In the genomic region with DNA sequence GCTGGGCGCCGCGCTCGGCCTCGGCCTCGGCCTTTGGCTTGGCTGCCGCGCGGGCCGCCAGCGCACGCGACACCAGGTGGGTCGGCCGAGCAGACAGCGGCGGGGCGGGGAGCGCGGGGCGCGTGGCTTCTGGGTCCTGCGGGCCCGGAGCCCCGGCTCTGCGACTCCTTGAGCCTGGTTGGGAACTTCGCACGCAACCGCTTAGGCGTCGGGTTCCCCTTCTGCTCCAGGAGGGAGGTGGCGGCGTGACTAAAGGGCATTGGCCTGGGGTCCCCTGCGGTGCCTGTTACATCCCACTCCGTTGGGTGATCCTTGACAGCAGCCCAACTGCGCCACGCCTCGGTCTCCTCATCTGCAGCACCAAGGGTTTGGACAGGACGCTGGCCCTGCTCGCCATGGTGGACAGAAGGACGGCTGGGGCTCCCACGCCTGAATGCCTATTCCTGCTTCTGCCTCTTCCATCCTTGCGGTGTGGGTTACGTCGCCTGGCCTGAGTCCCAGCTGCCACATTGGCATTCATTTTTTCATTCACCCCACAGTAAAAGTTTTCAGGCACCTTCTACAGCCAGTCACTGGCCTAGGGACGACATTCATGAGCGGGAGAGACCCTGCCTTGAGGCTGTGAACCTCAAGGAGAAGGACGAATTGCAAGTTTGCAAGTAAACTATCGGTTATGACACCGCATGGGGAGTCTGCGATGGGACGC, we compare ENCODE assay signal across 8 cellular contexts. TPM values are rescaled to one million over a fixed set of nuclear protein-coding genes. Genes with fewer than 3 reads are reported as not detected.
DNase-seq lines count a peak whose midpoint lies in the region; ATAC-seq and TF ChIP-seq lines count a peak whose summit lies in the region.

No MANE protein-coding gene starts in this region.

- DNase-seq in NCI-H526 (lab: John Stamatoyannopoulos, UW) (peak; percentile 43 to 80), NCI-H526 treated with DMSO at 0.1 percent for 48 hours (lab: John Stamatoyannopoulos, UW) (no peak), fibroblast of pulmonary artery (ENCODE audit: low read depth) (peak; percentile 42), prostate gland (ENCODE audit: low spot score) (no peak), NAMALWA (ENCODE audit: low spot score) (no peak), cerebellar cortex (ENCODE audit: low spot score) (no peak), activated gamma-delta T cell treated with Interleukin-2 at 50 U/mL for 16 hours (no peak)

- peak overlapping the region; percentile 79 for H3K4me3 ChIP-seq in fibroblast of pulmonary artery (replicated peaks; ENCODE audit: low read depth, low read length)
- H3K4me3 ChIP-seq in prostate gland: peak overlapping the region; percentile 44 to 53

- WGBS in prostate gland: 18% methylated on average over 19 of the region's 52 CpGs

- intact Hi-C loops in prostate gland (cut with DNase I): no loop called here

- H3K27ac ChIP-seq in prostate gland: peak overlapping the region; percentile 51 to 74

- H3K36me3 ChIP-seq in prostate gland: no peaks in the 10 kb centered on the region

- H3K4me1 ChIP-seq in prostate gland (replicated peaks): peaks cover 4% of the 10 kb centered on the region

- no peak for TF ChIP-seq POLR2A in prostate gland (IDR thresholded peaks at IDR 0.05)

- no peaks in the 10 kb centered on the region for H3K9me3 ChIP-seq in prostate gland

- peak; percentile 37 for ATAC-seq in SK-N-SH treated with all-trans-retinoic acid at 6 μM for 48 hours

- TF ChIP-seq CTCF in fibroblast of pulmonary artery (IDR thresholded peaks at IDR 0.05; ENCODE audit: low read length, missing control alignments) (no peak), prostate gland (IDR thresholded peaks at IDR 0.05) (no peak)

- H3K27me3 ChIP-seq in prostate gland (replicated peaks; ENCODE audit: insufficient read depth): no peaks in the 10 kb centered on the region

TF ChIP-seq in SK-N-SH treated with all-trans-retinoic acid at 6 μM for 48 hours, 23 proteins besides CTCF, POLR2A, EP300 and RAD21:
- TF ChIP-seq TCF4 (CRISPR knock-in tag; IDR thresholded peaks at IDR 0.05; ENCODE audit: borderline replicate concordance) (no peak), TOX (CRISPR knock-in tag; IDR thresholded peaks at IDR 0.05; ENCODE audit: borderline replicate concordance) (no peak), ARNTL (CRISPR knock-in tag; IDR thresholded peaks at IDR 0.05; ENCODE audit: borderline replicate concordance, low read depth) (no peak), PPARA (CRISPR knock-in tag; IDR thresholded peaks at IDR 0.05; ENCODE audit: borderline replicate concordance) (no peak), BACH2 (CRISPR knock-in tag; IDR thresholded peaks at IDR 0.05; ENCODE audit: borderline replicate concordance) (no peak), ISL1 (CRISPR knock-in tag; IDR thresholded peaks at IDR 0.05) (no peak)
- TF ChIP-seq, protein P1, sequence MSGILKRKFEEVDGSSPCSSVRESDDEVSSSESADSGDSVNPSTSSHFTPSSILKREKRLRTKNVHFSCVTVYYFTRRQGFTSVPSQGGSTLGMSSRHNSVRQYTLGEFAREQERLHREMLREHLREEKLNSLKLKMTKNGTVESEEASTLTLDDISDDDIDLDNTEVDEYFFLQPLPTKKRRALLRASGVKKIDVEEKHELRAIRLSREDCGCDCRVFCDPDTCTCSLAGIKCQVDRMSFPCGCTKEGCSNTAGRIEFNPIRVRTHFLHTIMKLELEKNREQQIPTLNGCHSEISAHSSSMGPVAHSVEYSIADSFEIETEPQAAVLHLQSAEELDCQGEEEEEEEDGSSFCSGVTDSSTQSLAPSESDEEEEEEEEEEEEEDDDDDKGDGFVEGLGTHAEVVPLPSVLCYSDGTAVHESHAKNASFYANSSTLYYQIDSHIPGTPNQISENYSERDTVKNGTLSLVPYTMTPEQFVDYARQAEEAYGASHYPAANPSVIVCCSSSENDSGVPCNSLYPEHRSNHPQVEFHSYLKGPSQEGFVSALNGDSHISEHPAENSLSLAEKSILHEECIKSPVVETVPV (CRISPR knock-in tag; IDR thresholded peaks at IDR 0.05): no peak
- TF ChIP-seq, protein P2, sequence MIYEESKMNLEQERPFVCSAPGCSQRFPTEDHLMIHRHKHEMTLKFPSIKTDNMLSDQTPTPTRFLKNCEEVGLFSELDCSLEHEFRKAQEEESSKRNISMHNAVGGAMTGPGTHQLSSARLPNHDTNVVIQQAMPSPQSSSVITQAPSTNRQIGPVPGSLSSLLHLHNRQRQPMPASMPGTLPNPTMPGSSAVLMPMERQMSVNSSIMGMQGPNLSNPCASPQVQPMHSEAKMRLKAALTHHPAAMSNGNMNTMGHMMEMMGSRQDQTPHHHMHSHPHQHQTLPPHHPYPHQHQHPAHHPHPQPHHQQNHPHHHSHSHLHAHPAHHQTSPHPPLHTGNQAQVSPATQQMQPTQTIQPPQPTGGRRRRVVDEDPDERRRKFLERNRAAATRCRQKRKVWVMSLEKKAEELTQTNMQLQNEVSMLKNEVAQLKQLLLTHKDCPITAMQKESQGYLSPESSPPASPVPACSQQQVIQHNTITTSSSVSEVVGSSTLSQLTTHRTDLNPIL (CRISPR knock-in tag; IDR thresholded peaks at IDR 0.05; ENCODE audit: low read depth): no peak
- TF ChIP-seq, protein P3, sequence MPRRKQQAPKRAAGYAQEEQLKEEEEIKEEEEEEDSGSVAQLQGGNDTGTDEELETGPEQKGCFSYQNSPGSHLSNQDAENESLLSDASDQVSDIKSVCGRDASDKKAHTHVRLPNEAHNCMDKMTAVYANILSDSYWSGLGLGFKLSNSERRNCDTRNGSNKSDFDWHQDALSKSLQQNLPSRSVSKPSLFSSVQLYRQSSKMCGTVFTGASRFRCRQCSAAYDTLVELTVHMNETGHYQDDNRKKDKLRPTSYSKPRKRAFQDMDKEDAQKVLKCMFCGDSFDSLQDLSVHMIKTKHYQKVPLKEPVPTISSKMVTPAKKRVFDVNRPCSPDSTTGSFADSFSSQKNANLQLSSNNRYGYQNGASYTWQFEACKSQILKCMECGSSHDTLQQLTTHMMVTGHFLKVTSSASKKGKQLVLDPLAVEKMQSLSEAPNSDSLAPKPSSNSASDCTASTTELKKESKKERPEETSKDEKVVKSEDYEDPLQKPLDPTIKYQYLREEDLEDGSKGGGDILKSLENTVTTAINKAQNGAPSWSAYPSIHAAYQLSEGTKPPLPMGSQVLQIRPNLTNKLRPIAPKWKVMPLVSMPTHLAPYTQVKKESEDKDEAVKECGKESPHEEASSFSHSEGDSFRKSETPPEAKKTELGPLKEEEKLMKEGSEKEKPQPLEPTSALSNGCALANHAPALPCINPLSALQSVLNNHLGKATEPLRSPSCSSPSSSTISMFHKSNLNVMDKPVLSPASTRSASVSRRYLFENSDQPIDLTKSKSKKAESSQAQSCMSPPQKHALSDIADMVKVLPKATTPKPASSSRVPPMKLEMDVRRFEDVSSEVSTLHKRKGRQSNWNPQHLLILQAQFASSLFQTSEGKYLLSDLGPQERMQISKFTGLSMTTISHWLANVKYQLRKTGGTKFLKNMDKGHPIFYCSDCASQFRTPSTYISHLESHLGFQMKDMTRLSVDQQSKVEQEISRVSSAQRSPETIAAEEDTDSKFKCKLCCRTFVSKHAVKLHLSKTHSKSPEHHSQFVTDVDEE (CRISPR knock-in tag; IDR thresholded peaks at IDR 0.05): no peak

RNA-seq across cellular contexts. Expression of gene EVC, which starts 0.6 kb away (rescaled TPM):
- total RNA-seq in prostate gland: 10 to 100 TPM; 49.0 to 55.7 TPM

RNA-seq across cellular contexts. Expression of gene EVC2, which starts 3.3 kb away (rescaled TPM):
- total RNA-seq in prostate gland: 10 to 100 TPM in 1 of 2 donors, 1 to 10 TPM in 1; 7.6 to 11.0 TPM

Comparison
In these comparisons a context has a peak if more than half of its experiments do, and no peak if none do; other contexts are left out.
1. DNase-seq: peak in NCI-H526 (2 of 2) and fibroblast of pulmonary artery (single experiment); none in NCI-H526 treated with DMSO at 0.1 percent for 48 hours (single experiment), prostate gland (single experiment), NAMALWA (single experiment), cerebellar cortex (single experiment) and activated gamma-delta T cell treated with Interleukin-2 at 50 U/mL for 16 hours (single experiment).